12 cellular contexts compared by ENCODE assay signal in genomic region chr16:3949287-3949686, GRCh38.
DNase-seq lines count a peak whose midpoint lies in the region; ATAC-seq and TF ChIP-seq lines count a peak whose summit lies in the region.
"Had no signal": no experiment of that assay in that cellular context is flagged by ENCODE, and none has a peak within 500 bp of the region (broad histone marks: within the 10 kb centered on the region; RNA-seq: fewer than 3 reads in every experiment).

No MANE protein-coding gene starts in this region.

- peaks cover 20% of the 10 kb centered on the region for H3K4me1 Mint-ChIP-seq in glutamatergic neuron (ENCODE audit: low read depth, unreplicated experiment)
- H3K4me1 Mint-ChIP-seq: GM23338 had no signal

- H2AFZ ChIP-seq in PC-9, result no peak overlapping the region
- H2AFZ ChIP-seq: GM23338 had no signal

- peak; percentile 46 to 67 (median 54) for ATAC-seq in psoas muscle
- ATAC-seq in GM19023 (IDR thresholded peaks at IDR 0.05; ENCODE audit: unreplicated experiment), result no peak
- ATAC-seq in HG03378 (IDR thresholded peaks at IDR 0.05; ENCODE audit: unreplicated experiment), result no peak
- no peak for ATAC-seq in mucosa of descending colon
- ATAC-seq: GM23338 had no signal

- peaks cover 4% of the 10 kb centered on the region for H3K27me3 Mint-ChIP-seq in glutamatergic neuron (ENCODE audit: unreplicated experiment)

- H3K4me1 ChIP-seq in BE2C, result no peaks in the 10 kb centered on the region
- peaks cover 42% of the 10 kb centered on the region for H3K4me1 ChIP-seq in psoas muscle
- H3K4me1 ChIP-seq in PC-9 (replicated peaks; ENCODE audit: insufficient read depth), result 0 out of 2 replicates have a peak, but pooled peaks cover 4% of the 10 kb centered on the region
- no peaks in the 10 kb centered on the region for H3K4me1 ChIP-seq in mucosa of descending colon (ENCODE audit: low read depth)

- H3K36me3 Mint-ChIP-seq in glutamatergic neuron (ENCODE audit: unreplicated experiment), result peaks cover 4% of the 10 kb centered on the region

- peak; percentile 22 for DNase-seq in BE2C
- DNase-seq in RWPE1 (ENCODE audit: low spot score), result no peak
- peak; percentile 69 for DNase-seq in glutamatergic neuron
- peak in 1 of 2 donors; percentile 59 for DNase-seq in psoas muscle
- no peak for DNase-seq in PC-9
- DNase-seq in mucosa of descending colon, result no peak
- DNase-seq: activated CD8-positive, alpha-beta memory T cell treated with anti-CD3 and anti-CD28 coated beads for 24 hours; activated naive CD4-positive, alpha-beta T cell treated with anti-CD3 and anti-CD28 coated beads for 36 hours; AML-193 had no signal

- whole genome bisulfite sequencing in psoas muscle, 3 donors, result 7 to 10% (median 10%) methylated on average over 10 to 14 of the region's 14 CpGs

- no peaks in the 10 kb centered on the region for H3K9me2 ChIP-seq in PC-9 (ENCODE audit: insufficient read depth)

- no peaks in the 10 kb centered on the region for H4K20me1 ChIP-seq in PC-9 (ENCODE audit: insufficient read depth)

- intact Hi-C loops in psoas muscle (cut with DNase I), result no loop called here
- intact Hi-C loops in PC-9 (cut with micrococcal nuclease; ENCODE audit: unreplicated experiment), result no loop called here
- intact Hi-C loops in mucosa of descending colon (cut with DNase I, micrococcal nuclease), result no loop called here

- no peaks in the 10 kb centered on the region for H3K36me3 ChIP-seq in BE2C
- H3K36me3 ChIP-seq in psoas muscle (ENCODE audit: insufficient read depth in 1 of 2, low read depth in 1 of 2), result no peaks in the 10 kb centered on the region
- no peaks in the 10 kb centered on the region for H3K36me3 ChIP-seq in PC-9 (ENCODE audit: low read depth)
- no peaks in the 10 kb centered on the region for H3K36me3 ChIP-seq in mucosa of descending colon (ENCODE audit: low read depth)

- CTCF ChIA-PET in RWPE1 (lab: Yijun Ruan, JAX), result no interaction called here
- CTCF ChIA-PET in PC-9 (lab: Charles Lee), result no interaction called here

- H3K27ac ChIP-seq in RWPE1 (peak overlapping the region; percentile 94), psoas muscle (peak overlapping the region; percentile 81), PC-9 (no peak overlapping the region)

- H3F3A ChIP-seq in PC-9 (ENCODE audit: insufficient read depth, low read depth), result no peaks in the 10 kb centered on the region

- H3K27ac Mint-ChIP-seq in glutamatergic neuron (ENCODE audit: unreplicated experiment), result peak overlapping the region; percentile 97
- H3K27ac Mint-ChIP-seq: activated naive CD4-positive, alpha-beta T cell treated with anti-CD3 and anti-CD28 coated beads for 36 hours; GM23338 had no signal

- H3K27me3 ChIP-seq in BE2C (peaks cover 6% of the 10 kb centered on the region; the same call in 1 of the 2 replicates), psoas muscle (ENCODE audit: insufficient read depth in 3 of 3, low read length in 2 of 3) (no peaks in the 10 kb centered on the region), PC-9 (ENCODE audit: insufficient read depth, low read depth) (peaks cover 9% of the 10 kb centered on the region; the same call in 1 of the 2 replicates)

- H3K4me3 ChIP-seq in BE2C (ENCODE audit: low read depth, low read length), result no peak overlapping the region
- H3K4me3 ChIP-seq in psoas muscle, result peak overlapping the region; percentile 47
- H3K4me3 ChIP-seq in PC-9, result no peak overlapping the region
- no peak overlapping the region for H3K4me3 ChIP-seq in mucosa of descending colon
- H3K4me3 ChIP-seq: GM23338 had no signal

- no peak for TF ChIP-seq CTCF in BE2C (IDR thresholded peaks at IDR 0.05; ENCODE audit: low read depth, low read length)
- TF ChIP-seq CTCF in RWPE1 (conservative IDR thresholded peaks at IDR 0.05; ENCODE audit: low read depth), result no peak
- no peak for TF ChIP-seq CTCF in glutamatergic neuron (IDR thresholded peaks at IDR 0.05; ENCODE audit: partially characterized antibody, unreplicated experiment)
- TF ChIP-seq CTCF in psoas muscle (IDR thresholded peaks at IDR 0.05), result no peak
- TF ChIP-seq CTCF in PC-9 (conservative IDR thresholded peaks at IDR 0.05), result no peak
- no peak for TF ChIP-seq CTCF in mucosa of descending colon (IDR thresholded peaks at IDR 0.05)

- H3K9me3 ChIP-seq in BE2C (no peaks in the 10 kb centered on the region), psoas muscle (no peaks in the 10 kb centered on the region), PC-9 (ENCODE audit: insufficient read depth, low read depth) (no peaks in the 10 kb centered on the region), mucosa of descending colon (no peaks in the 10 kb centered on the region)

- POLR2A ChIA-PET in RWPE1 (lab: Yijun Ruan, JAX; ENCODE audit: low non-redundant PET), result no interaction called here
- POLR2A ChIA-PET in PC-9 (lab: Charles Lee; ENCODE audit: unreplicated experiment), result no interaction called here

- no peaks in the 10 kb centered on the region for H3K79me2 ChIP-seq in PC-9 (ENCODE audit: low read depth)

- H3K9me3 Mint-ChIP-seq in glutamatergic neuron (ENCODE audit: unreplicated experiment), result no peaks in the 10 kb centered on the region
- H3K9me3 Mint-ChIP-seq: activated naive CD4-positive, alpha-beta T cell treated with anti-CD3 and anti-CD28 coated beads for 36 hours; GM23338 had no signal

- peak overlapping the region; percentile 64 for H3K4me3 Mint-ChIP-seq in glutamatergic neuron (ENCODE audit: unreplicated experiment)
- H3K4me3 Mint-ChIP-seq: activated naive CD4-positive, alpha-beta T cell treated with anti-CD3 and anti-CD28 coated beads for 36 hours; GM23338 had no signal

- BruUV-seq in PC-9 (replicated peaks; lab: Mats Ljungman, UMichigan), result no TSS peak

- H3K4me2 ChIP-seq in PC-9, result no peak overlapping the region
- H3K4me2 ChIP-seq: GM23338 had no signal

Comparison
In these comparisons a context has a peak if more than half of its experiments do, and no peak if none do; other contexts are left out.
1. DNase-seq: peak in BE2C (single experiment) and glutamatergic neuron (single experiment); none in RWPE1 (single experiment), PC-9 (0 of 2) and mucosa of descending colon (0 of 3).
2. ATAC-seq: peak in psoas muscle (4 of 4); none in GM19023 (single experiment), HG03378 (single experiment) and mucosa of descending colon (single experiment).